Comparison of ENCODE assay signal across 2 cellular contexts in the genomic region with DNA sequence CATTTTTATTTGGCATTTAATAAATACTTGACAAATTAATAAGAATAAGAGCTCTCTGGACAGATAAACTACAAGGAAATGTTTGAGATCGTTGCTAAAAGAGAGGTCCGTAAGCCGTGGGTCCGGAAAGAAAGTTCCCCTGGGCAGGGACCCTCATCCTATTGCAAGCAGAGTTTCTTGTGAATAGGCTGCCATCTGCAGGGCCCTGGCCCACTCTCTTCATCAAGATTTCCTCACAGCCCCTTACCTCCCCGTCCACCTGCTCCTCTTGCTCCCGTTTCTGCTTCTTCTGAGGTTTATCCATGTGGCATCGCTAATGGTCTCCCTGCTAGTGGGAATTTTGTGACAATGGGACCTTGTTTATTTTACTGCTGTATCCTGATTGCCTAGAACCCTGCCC.
A peak's percentile ranks its signal among the peaks of the same experiment; 100 is the strongest.
TF ChIP-seq lines count a peak whose summit lies in the region.

No MANE protein-coding gene starts in this region.

TF ChIP-seq in HepG2, 621 proteins besides CTCF, POLR2A, EP300 and RAD21:
- no peak for TF ChIP-seq ZNF720 (CRISPR knock-in tag; IDR thresholded peaks at IDR 0.05)
- TF ChIP-seq STAG1 (CRISPR knock-in tag; IDR thresholded peaks at IDR 0.05): peak; percentile 23; the same call in 1 of the 2 replicates

TF ChIP-seq in Ishikawa, 13 proteins besides CTCF, POLR2A, EP300 and RAD21:
- TF ChIP-seq CEBPB (IDR thresholded peaks at IDR 0.05) (no peak), CREB1 (IDR thresholded peaks at IDR 0.05; ENCODE audit: low read depth) (no peak), ZBTB7A (IDR thresholded peaks at IDR 0.05; ENCODE audit: low read depth) (no peak), YY1 (IDR thresholded peaks at IDR 0.05; ENCODE audit: low read depth) (no peak), TEAD4 (IDR thresholded peaks at IDR 0.05) (no peak), FOXM1 (IDR thresholded peaks at IDR 0.05; ENCODE audit: borderline replicate concordance, low read depth) (no peak), TCF12 (IDR thresholded peaks at IDR 0.05; ENCODE audit: low read depth) (no peak), NFIC (IDR thresholded peaks at IDR 0.05) (no peak)
- TF ChIP-seq, protein P1, sequence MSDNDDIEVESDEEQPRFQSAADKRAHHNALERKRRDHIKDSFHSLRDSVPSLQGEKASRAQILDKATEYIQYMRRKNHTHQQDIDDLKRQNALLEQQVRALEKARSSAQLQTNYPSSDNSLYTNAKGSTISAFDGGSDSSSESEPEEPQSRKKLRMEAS (IDR thresholded peaks at IDR 0.05): no peak
- TF ChIP-seq, protein P2, sequence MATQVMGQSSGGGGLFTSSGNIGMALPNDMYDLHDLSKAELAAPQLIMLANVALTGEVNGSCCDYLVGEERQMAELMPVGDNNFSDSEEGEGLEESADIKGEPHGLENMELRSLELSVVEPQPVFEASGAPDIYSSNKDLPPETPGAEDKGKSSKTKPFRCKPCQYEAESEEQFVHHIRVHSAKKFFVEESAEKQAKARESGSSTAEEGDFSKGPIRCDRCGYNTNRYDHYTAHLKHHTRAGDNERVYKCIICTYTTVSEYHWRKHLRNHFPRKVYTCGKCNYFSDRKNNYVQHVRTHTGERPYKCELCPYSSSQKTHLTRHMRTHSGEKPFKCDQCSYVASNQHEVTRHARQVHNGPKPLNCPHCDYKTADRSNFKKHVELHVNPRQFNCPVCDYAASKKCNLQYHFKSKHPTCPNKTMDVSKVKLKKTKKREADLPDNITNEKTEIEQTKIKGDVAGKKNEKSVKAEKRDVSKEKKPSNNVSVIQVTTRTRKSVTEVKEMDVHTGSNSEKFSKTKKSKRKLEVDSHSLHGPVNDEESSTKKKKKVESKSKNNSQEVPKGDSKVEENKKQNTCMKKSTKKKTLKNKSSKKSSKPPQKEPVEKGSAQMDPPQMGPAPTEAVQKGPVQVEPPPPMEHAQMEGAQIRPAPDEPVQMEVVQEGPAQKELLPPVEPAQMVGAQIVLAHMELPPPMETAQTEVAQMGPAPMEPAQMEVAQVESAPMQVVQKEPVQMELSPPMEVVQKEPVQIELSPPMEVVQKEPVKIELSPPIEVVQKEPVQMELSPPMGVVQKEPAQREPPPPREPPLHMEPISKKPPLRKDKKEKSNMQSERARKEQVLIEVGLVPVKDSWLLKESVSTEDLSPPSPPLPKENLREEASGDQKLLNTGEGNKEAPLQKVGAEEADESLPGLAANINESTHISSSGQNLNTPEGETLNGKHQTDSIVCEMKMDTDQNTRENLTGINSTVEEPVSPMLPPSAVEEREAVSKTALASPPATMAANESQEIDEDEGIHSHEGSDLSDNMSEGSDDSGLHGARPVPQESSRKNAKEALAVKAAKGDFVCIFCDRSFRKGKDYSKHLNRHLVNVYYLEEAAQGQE (IDR thresholded peaks at IDR 0.05; ENCODE audit: low read depth): no peak
- TF ChIP-seq, protein P3, sequence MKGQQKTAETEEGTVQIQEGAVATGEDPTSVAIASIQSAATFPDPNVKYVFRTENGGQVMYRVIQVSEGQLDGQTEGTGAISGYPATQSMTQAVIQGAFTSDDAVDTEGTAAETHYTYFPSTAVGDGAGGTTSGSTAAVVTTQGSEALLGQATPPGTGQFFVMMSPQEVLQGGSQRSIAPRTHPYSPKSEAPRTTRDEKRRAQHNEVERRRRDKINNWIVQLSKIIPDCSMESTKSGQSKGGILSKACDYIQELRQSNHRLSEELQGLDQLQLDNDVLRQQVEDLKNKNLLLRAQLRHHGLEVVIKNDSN (IDR thresholded peaks at IDR 0.05): no peak
